Comparison of ENCODE assay signal across 30 cellular contexts in the genomic region with DNA sequence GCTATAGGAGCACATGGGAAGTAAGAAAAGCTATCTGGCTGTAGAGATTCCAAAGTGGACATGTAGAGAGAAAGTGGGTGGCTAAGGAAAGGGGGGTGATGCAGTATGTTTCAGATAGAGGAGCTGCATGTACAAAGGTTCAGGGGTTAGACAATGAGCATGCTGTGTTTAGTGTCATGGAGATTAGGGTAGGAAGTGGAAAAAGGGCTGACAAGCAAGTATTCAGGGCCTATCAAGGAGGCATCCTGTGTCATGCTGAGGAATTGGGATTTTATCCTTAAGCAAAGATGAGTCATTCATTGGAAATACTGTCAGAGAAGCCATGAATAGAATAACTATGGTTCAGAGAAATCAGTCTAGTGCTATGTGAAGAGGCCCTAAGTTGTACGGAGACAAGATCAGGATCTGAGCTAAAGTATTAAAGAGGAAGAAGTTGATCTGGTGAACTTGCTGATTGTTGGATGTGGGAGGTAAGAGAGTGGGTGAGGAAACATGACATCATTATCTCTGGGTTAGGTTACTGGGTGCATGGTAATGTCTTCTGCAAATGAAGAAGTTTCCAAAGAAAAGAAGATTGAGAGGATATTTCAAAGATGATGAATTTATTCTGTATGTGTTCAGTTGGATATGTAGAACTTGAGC.
DNase-seq lines count a peak whose midpoint lies in the region; ATAC-seq, FAIRE-seq and TF ChIP-seq lines count a peak whose summit lies in the region.
"Had no signal": no experiment of that assay in that cellular context is flagged by ENCODE, and none has a peak within 500 bp of the region (broad histone marks: within the 10 kb centered on the region; RNA-seq: fewer than 3 reads in every experiment).

No MANE protein-coding gene starts in this region.

- peaks cover 4 to 22% (median 11%) of the 10 kb centered on the region in 5 experiments for H3K9me3 Mint-ChIP-seq in brain
- no peaks in the 10 kb centered on the region for H3K9me3 Mint-ChIP-seq in endothelial cell (ENCODE audit: unreplicated experiment)
- H3K9me3 Mint-ChIP-seq: activated naive CD4-positive, alpha-beta T cell treated with anti-CD3 and anti-CD28 coated beads, Interleukin-2, amount 10 ng/mL, durations not matched to agents 7 days and 5 days had no signal

- H3K9ac ChIP-seq in HepG2 (ENCODE audit: insufficient read depth, low read depth, low read length) = no peak overlapping the region

- no peak overlapping the region for H3K4me3 Mint-ChIP-seq in brain
- no peak overlapping the region for H3K4me3 Mint-ChIP-seq in endothelial cell (ENCODE audit: unreplicated experiment)
- H3K4me3 Mint-ChIP-seq: activated CD8-positive, alpha-beta T cell treated with anti-CD3 and anti-CD28 coated beads, Interleukin-2, amount 10 ng/mL, durations not matched to agents 7 days and 5 days; activated naive CD4-positive, alpha-beta T cell treated with anti-CD3 and anti-CD28 coated beads, Interleukin-2, amount 10 ng/mL, durations not matched to agents 7 days and 5 days; activated T-cell treated with anti-CD3 and anti-CD28 coated beads, Interleukin-2, amount 50 U/mL, for 72 hours had no signal

- no peak for DNase-seq in HepG2 (ENCODE audit: low spot score)
- DNase-seq in right lobe of liver = no peak
- peak; percentile 83 for DNase-seq in iPS DF 19.7 (ENCODE audit: low read depth, low spot score)
- no peak for DNase-seq in NCI-H82 treated with DMSO at 0.1 percent for 48 hours (lab: John Stamatoyannopoulos, UW; ENCODE audit: unreplicated experiment)
- no peak for DNase-seq in NCI-H1417 treated with DMSO at 0.1 percent for 48 hours (lab: John Stamatoyannopoulos, UW)
- no peak for DNase-seq in endothelial cell (ENCODE audit: low spot score)
- DNase-seq: activated CD8-positive, alpha-beta T cell treated with anti-CD3 and anti-CD28 coated beads, Interleukin-2, amount 10 ng/mL, durations not matched to agents 7 days and 5 days; activated naive CD4-positive, alpha-beta T cell treated with anti-CD3 and anti-CD28 coated beads, Interleukin-2, amount 10 ng/mL, durations not matched to agents 7 days and 5 days; activated T-cell treated with anti-CD3 and anti-CD28 coated beads, Interleukin-2, amount 50 U/mL, for 72 hours; BE2C; Caco-2; cerebellar nuclear complex; effector memory CD4-positive, alpha-beta T cell; EL; esophagus squamous epithelium; KBM-7; left lung; NCI-H1694; NCI-H2227 treated with DMSO at 0.1 percent for 48 hours; spleen; stimulated activated CD4-positive, alpha-beta T cell treated with anti-CD3 and anti-CD28 coated beads, Interleukin-4, amount 100 ng/mL, for 4 hours; T-helper 2 cell; upper lobe of left lung had no signal

- no peaks in the 10 kb centered on the region for H4K20me1 ChIP-seq in HepG2 (ENCODE audit: insufficient read depth, low read length)

- no peaks in the 10 kb centered on the region for H3K9me3 ChIP-seq in HepG2 (ENCODE audit: low read length)
- no peaks in the 10 kb centered on the region for H3K9me3 ChIP-seq in right lobe of liver
- H3K9me3 ChIP-seq: BE2C, Caco-2, esophagus squamous epithelium, left lung, neutrophil, SJSA1, spleen, upper lobe of left lung had no signal

- no peak overlapping the region for H2AFZ ChIP-seq in HepG2 (ENCODE audit: low read length)

- H3K4me1 Mint-ChIP-seq in brain (peaks cover 10% of the 10 kb centered on the region), endothelial cell (ENCODE audit: unreplicated experiment) (peaks cover 9% of the 10 kb centered on the region)
- H3K4me1 Mint-ChIP-seq: activated naive CD4-positive, alpha-beta T cell treated with anti-CD3 and anti-CD28 coated beads, Interleukin-2, amount 10 ng/mL, durations not matched to agents 7 days and 5 days had no signal

- intact Hi-C loops in HepG2 (cut with micrococcal nuclease; ENCODE audit: unreplicated experiment) = no loop called here
- intact Hi-C loops in right lobe of liver (cut with DNase I) = no loop called here

- ATAC-seq in HepG2 = no peak
- ATAC-seq in right lobe of liver = no peak
- no peak for ATAC-seq in GM18907 (IDR thresholded peaks at IDR 0.05; ENCODE audit: unreplicated experiment)
- ATAC-seq: activated CD4-positive, CD25-positive, alpha-beta regulatory T cell treated with anti-CD3 and anti-CD28 coated beads, Interleukin-2, amount 50 U/mL, for 24 hours; activated CD8-positive, alpha-beta T cell treated with anti-CD3 and anti-CD28 coated beads, Interleukin-2, amount 10 ng/mL, durations not matched to agents 7 days and 5 days; activated T-cell treated with anti-CD3 and anti-CD28 coated beads, Interleukin-2, amount 50 U/mL, for 72 hours; left lung; Panc1 had no signal

- TF ChIP-seq CTCF in HepG2 (CRISPR knock-in tag; IDR thresholded peaks at IDR 0.05) (no peak), right lobe of liver (IDR thresholded peaks at IDR 0.05) (no peak), brain (conservative IDR thresholded peaks at IDR 0.05) (no peak), endothelial cell (IDR thresholded peaks at IDR 0.05; ENCODE audit: unreplicated experiment) (no peak)

- H3K27ac Mint-ChIP-seq in brain (peak overlapping the region in 3 of 5 experiments; percentile 0 to 9 (median 3)), endothelial cell (ENCODE audit: unreplicated experiment) (no peak overlapping the region)
- H3K27ac Mint-ChIP-seq: activated CD8-positive, alpha-beta T cell treated with anti-CD3 and anti-CD28 coated beads, Interleukin-2, amount 10 ng/mL, durations not matched to agents 7 days and 5 days; activated naive CD4-positive, alpha-beta T cell treated with anti-CD3 and anti-CD28 coated beads, Interleukin-2, amount 10 ng/mL, durations not matched to agents 7 days and 5 days; activated T-cell treated with anti-CD3 and anti-CD28 coated beads, Interleukin-2, amount 50 U/mL, for 72 hours had no signal

- no peaks in the 10 kb centered on the region; a peak in 1 of 5 replicates for H3K27me3 ChIP-seq in HepG2 (ENCODE audit: control insufficient read depth in 1 of 2, insufficient read depth in 2 of 2, low read length in 2 of 2)
- no peaks in the 10 kb centered on the region for H3K27me3 ChIP-seq in right lobe of liver
- H3K27me3 ChIP-seq: BE2C, esophagus squamous epithelium, left lung, neutrophil, SJSA1, spleen, upper lobe of left lung had no signal

- WGBS in HepG2 (ENCODE audit: low lambda C conversion rate) = 48% methylated on average over 1 of the region's 1 CpG
- 56% methylated on average over 1 of the region's 1 CpG for WGBS in right lobe of liver (ENCODE audit: insufficient coverage, low coverage, low lambda C conversion rate, missing lambda C conversion rate)

- TF ChIP-seq EP300 in HepG2 (IDR thresholded peaks at IDR 0.05; ENCODE audit: low read depth in 2 of 2, low read length in 2 of 2) (no peak), HepG2 (CRISPR knock-in tag; IDR thresholded peaks at IDR 0.05; ENCODE audit: borderline replicate concordance) (no peak)

- no peaks in the 10 kb centered on the region for H3K27me3 Mint-ChIP-seq in brain
- H3K27me3 Mint-ChIP-seq in endothelial cell (ENCODE audit: unreplicated experiment) = no peaks in the 10 kb centered on the region
- H3K27me3 Mint-ChIP-seq: activated naive CD4-positive, alpha-beta T cell treated with anti-CD3 and anti-CD28 coated beads, Interleukin-2, amount 10 ng/mL, durations not matched to agents 7 days and 5 days had no signal

- no peaks in the 10 kb centered on the region for H3K36me3 ChIP-seq in HepG2 (replicated peaks in 1 of 2; ENCODE audit: control insufficient read depth in 1 of 2, insufficient read depth in 2 of 2, low read length in 2 of 2)
- no peaks in the 10 kb centered on the region for H3K36me3 ChIP-seq in right lobe of liver
- H3K36me3 ChIP-seq: BE2C, esophagus squamous epithelium, left lung, neutrophil, SJSA1, spleen, upper lobe of left lung had no signal

- POLR2A ChIA-PET in HepG2 (lab: Yijun Ruan, JAX) = no interaction called here

- CTCF ChIA-PET in HepG2 (lab: Yijun Ruan, JAX; ENCODE audit: low intra/inter-chr PET ratio, low total read pairs) = no interaction called here

- H3K79me2 ChIP-seq in HepG2 (ENCODE audit: insufficient read depth, low read length) = no peaks in the 10 kb centered on the region

- no peaks in the 10 kb centered on the region for H3K4me1 ChIP-seq in HepG2 (ENCODE audit: insufficient read depth, low read length)
- no peaks in the 10 kb centered on the region for H3K4me1 ChIP-seq in right lobe of liver
- H3K4me1 ChIP-seq: BE2C, Caco-2, esophagus squamous epithelium, left lung, SJSA1, spleen, upper lobe of left lung had no signal

- in situ Hi-C loops in HepG2 (cut with HindIII; ENCODE audit: extremely low pct_ligation_motif_present, low pct_unique_long_range_greater_than_20kb) = no loop called here

- H3K4me3 ChIP-seq in HepG2 (replicated peaks in 1 of 3; ENCODE audit: insufficient read depth in 1 of 3, low read depth in 2 of 3, low read length in 3 of 3) = no peak overlapping the region
- no peak overlapping the region for H3K4me3 ChIP-seq in right lobe of liver
- H3K4me3 ChIP-seq: esophagus squamous epithelium, left lung, SJSA1, spleen, upper lobe of left lung had no signal

- H3K36me3 Mint-ChIP-seq in brain = peaks cover 23% of the 10 kb centered on the region
- H3K36me3 Mint-ChIP-seq in endothelial cell (ENCODE audit: low read depth, unreplicated experiment) = no peaks in the 10 kb centered on the region
- H3K36me3 Mint-ChIP-seq: activated naive CD4-positive, alpha-beta T cell treated with anti-CD3 and anti-CD28 coated beads, Interleukin-2, amount 10 ng/mL, durations not matched to agents 7 days and 5 days had no signal

- BruUV-seq in HepG2 (replicated peaks; lab: Mats Ljungman, UMichigan) = no TSS peak

- H3K27ac ChIP-seq in HepG2 (ENCODE audit: extremely low read length, insufficient read depth, low read length) = no peak overlapping the region
- no peak overlapping the region for H3K27ac ChIP-seq in right lobe of liver
- H3K27ac ChIP-seq: esophagus squamous epithelium, HL-60, left lung, neutrophil, SJSA1, spleen, upper lobe of left lung had no signal

- no peak for TF ChIP-seq RAD21 in HepG2 (CRISPR knock-in tag; IDR thresholded peaks at IDR 0.05)

- no peak overlapping the region for H3K4me2 ChIP-seq in HepG2 (ENCODE audit: low read depth, low read length)

- TF ChIP-seq POLR2A in HepG2 (IDR thresholded peaks at IDR 0.05; ENCODE audit: insufficient read depth in 1 of 2, low read depth in 2 of 2, low read length in 2 of 2) (no peak), right lobe of liver (IDR thresholded peaks at IDR 0.05) (no peak)

- FAIRE-seq in HepG2 (lab: Jason Lieb, UNC) = no peak

TF ChIP-seq in HepG2, 621 proteins besides CTCF, POLR2A, EP300 and RAD21 (continues in another document):
- TF ChIP-seq, protein P1, sequence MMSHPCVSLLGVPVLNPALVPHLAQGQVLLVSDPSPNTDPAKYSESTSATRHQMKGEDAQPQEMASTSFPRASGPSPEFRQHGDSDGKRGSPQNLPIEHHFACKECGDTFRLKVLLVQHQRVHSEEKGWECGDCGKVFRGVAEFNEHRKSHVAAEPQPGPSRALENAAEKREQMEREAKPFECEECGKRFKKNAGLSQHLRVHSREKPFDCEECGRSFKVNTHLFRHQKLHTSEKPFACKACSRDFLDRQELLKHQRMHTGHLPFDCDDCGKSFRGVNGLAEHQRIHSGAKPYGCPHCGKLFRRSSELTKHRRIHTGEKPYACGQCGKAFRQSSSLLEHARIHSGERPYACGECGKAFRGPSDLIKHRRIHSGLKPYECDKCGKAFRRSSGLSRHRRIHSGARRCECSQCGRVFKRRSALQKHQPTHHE (CRISPR knock-in tag; IDR thresholded peaks at IDR 0.05; ENCODE audit: borderline replicate concordance) = no peak
- TF ChIP-seq IKZF1 (IDR thresholded peaks at IDR 0.05) = no peak
